In the genomic region with DNA sequence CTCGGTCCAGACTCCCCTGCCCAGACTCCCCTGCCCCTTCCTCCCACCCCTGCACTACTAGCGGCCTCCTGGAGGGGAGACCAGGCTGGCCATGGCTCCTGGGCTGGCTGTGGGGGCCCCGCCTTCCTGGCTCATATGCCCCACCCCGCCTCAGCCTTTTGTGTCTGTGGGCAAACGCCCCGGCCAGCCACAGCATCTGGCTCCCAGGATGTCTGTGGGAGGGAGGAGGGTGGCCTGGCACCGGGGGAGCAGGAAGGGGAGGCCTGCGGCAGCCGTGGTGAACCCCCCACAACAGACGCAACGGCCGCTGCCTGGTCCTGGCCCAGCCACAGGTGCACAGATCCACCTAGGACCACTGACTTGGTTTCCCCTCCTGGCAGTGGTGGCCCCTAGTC, we compare ENCODE assay signal across 9 cellular contexts. TPM values are rescaled to one million over a fixed set of nuclear protein-coding genes. Genes with fewer than 3 reads are reported as not detected.
DNase-seq lines count a peak whose midpoint lies in the region; ATAC-seq and TF ChIP-seq lines count a peak whose summit lies in the region.
"Had no signal": no experiment of that assay in that cellular context is flagged by ENCODE, and none has a peak within 500 bp of the region (broad histone marks: within the 10 kb centered on the region; RNA-seq: fewer than 3 reads in every experiment).

No MANE protein-coding gene starts in this region.

- intact Hi-C loops in gastrocnemius medialis (cut with DNase I; ENCODE audit: low total_unique reads): loop anchor here (2.0 kb wide), 3 partner anchors 27 to 135 kb away; no protein-coding TSS in a partner anchor

- no peaks in the 10 kb centered on the region for H3K27me3 ChIP-seq in gastrocnemius medialis

- H3K36me3 ChIP-seq in gastrocnemius medialis: no peaks in the 10 kb centered on the region

- TF ChIP-seq CTCF in epithelial cell of esophagus (IDR thresholded peaks at IDR 0.05; ENCODE audit: insufficient read depth, low read depth, low read length, missing control alignments) (no peak), gastrocnemius medialis (IDR thresholded peaks at IDR 0.05 in 4 of 5, conservative IDR thresholded peaks at IDR 0.05 in 1 of 5) (no peak)

- in situ Hi-C loops in gastrocnemius medialis (cut with MboI; ENCODE audit: low sequenced_read_pairs in 4 of 4): no loop called here

- ATAC-seq in gastrocnemius medialis (peak; percentile 17 to 42), GM18505 (IDR thresholded peaks at IDR 0.05; ENCODE audit: unreplicated experiment) (no peak)

- peaks cover 46 to 48% of the 10 kb centered on the region in 2 donors for H3K4me1 ChIP-seq in gastrocnemius medialis

- no peak for TF ChIP-seq POLR2A in gastrocnemius medialis (IDR thresholded peaks at IDR 0.05)
- no peak for TF ChIP-seq POLR2A in GM18505 (IDR thresholded peaks at IDR 0.05; ENCODE audit: borderline replicate concordance, extremely low read depth, insufficient read depth, insufficient read length)

- peak overlapping the region; percentile 75 to 94 (median 85) for H3K27ac ChIP-seq in gastrocnemius medialis

- no peak overlapping the region for H3K4me3 ChIP-seq in epithelial cell of esophagus (ENCODE audit: low read length)
- peak overlapping the region in 2 of 4 donors; percentile 5 to 7 for H3K4me3 ChIP-seq in gastrocnemius medialis

- no peaks in the 10 kb centered on the region for H3K9me3 ChIP-seq in gastrocnemius medialis

- peak; percentile 26 for DNase-seq in DMS 273 treated with DMSO at 0.1 percent for 48 hours (lab: John Stamatoyannopoulos, UW)
- DNase-seq in NCI-H2196 (lab: John Stamatoyannopoulos, UW; ENCODE audit: unreplicated experiment): peak; percentile 74
- peak; percentile 21 for DNase-seq in epithelial cell of esophagus (ENCODE audit: low read depth)
- peak in 1 of 2 donors; percentile 51 for DNase-seq in gastrocnemius medialis
- DNase-seq in stimulated activated naive CD4-positive, alpha-beta T cell treated with Interleukin-2 at 50 U/mL for 16 hours (lab: John Stamatoyannopoulos, UW): no peak
- DNase-seq in activated gamma-delta T cell (lab: John Stamatoyannopoulos, UW): no peak
- no peak for DNase-seq in NCI-H187 treated with DMSO at 0.1 percent for 48 hours (lab: John Stamatoyannopoulos, UW)
- DNase-seq: KBM-7 had no signal

RNA-seq across cellular contexts. Expression of gene BAHCC1, which starts 32.9 kb away (rescaled TPM):
- 1 to 10 TPM; 2.5 to 8.4 (median 5.8) TPM for total RNA-seq in gastrocnemius medialis

Comparison
In these comparisons a context has a peak if more than half of its experiments do, and no peak if none do; other contexts are left out.
1. DNase-seq: peak in DMS 273 treated with DMSO at 0.1 percent for 48 hours (single experiment), NCI-H2196 (single experiment) and epithelial cell of esophagus (single experiment); none in stimulated activated naive CD4-positive, alpha-beta T cell treated with Interleukin-2 at 50 U/mL for 16 hours (single experiment), activated gamma-delta T cell (single experiment) and NCI-H187 treated with DMSO at 0.1 percent for 48 hours (single experiment).